11 cellular contexts compared by ENCODE assay signal in genomic region chr1:109802136-109802900, GRCh38. TPM values are rescaled to one million over a fixed set of nuclear protein-coding genes. Genes with fewer than 3 reads are reported as not detected.
DNase-seq lines count a peak whose midpoint lies in the region; ATAC-seq and TF ChIP-seq lines count a peak whose summit lies in the region.
"Had no signal": no experiment of that assay in that cellular context is flagged by ENCODE, and none has a peak within 500 bp of the region (broad histone marks: within the 10 kb centered on the region; RNA-seq: fewer than 3 reads in every experiment).

No MANE protein-coding gene starts in this region.

- H3K27ac Mint-ChIP-seq in activated CD4-positive, alpha-beta T cell treated with anti-CD3 and anti-CD28 coated beads for 36 hours = peak overlapping the region; percentile 92
- peak overlapping the region; percentile 75 for H3K27ac Mint-ChIP-seq in nephron progenitor cell

- POLR2A ChIA-PET in activated CD4-positive, alpha-beta T cell treated with anti-CD3 and anti-CD28 coated beads for 36 hours (lab: Charles Lee) = interaction anchor here (0.5 to 1.1 kb wide), 3 partner anchors 12 to 157 kb away, joined by 3 to 4 read pairs (median 4); no protein-coding TSS in a partner anchor

- H3K4me3 Mint-ChIP-seq in activated CD4-positive, alpha-beta T cell treated with anti-CD3 and anti-CD28 coated beads for 36 hours = peak overlapping the region; percentile 34
- H3K4me3 Mint-ChIP-seq in nephron progenitor cell = no peak overlapping the region

- no peaks in the 10 kb centered on the region for H3K9me3 Mint-ChIP-seq in activated CD4-positive, alpha-beta T cell treated with anti-CD3 and anti-CD28 coated beads for 36 hours (ENCODE audit: low read depth)
- no peaks in the 10 kb centered on the region for H3K9me3 Mint-ChIP-seq in nephron progenitor cell

- H3K27me3 ChIP-seq in ascending aorta (no peaks in the 10 kb centered on the region), vagina (no peaks in the 10 kb centered on the region), testis (no peaks in the 10 kb centered on the region)

- no peaks in the 10 kb centered on the region for H3K36me3 Mint-ChIP-seq in activated CD4-positive, alpha-beta T cell treated with anti-CD3 and anti-CD28 coated beads for 36 hours (ENCODE audit: low read depth)
- no peaks in the 10 kb centered on the region for H3K36me3 Mint-ChIP-seq in nephron progenitor cell (ENCODE audit: low read depth)

- H3K4me3 ChIP-seq in ascending aorta (no peak overlapping the region), vagina (no peak overlapping the region), testis (no peak overlapping the region)
- H3K4me3 ChIP-seq: thoracic aorta had no signal

- H3K4me1 Mint-ChIP-seq in activated CD4-positive, alpha-beta T cell treated with anti-CD3 and anti-CD28 coated beads for 36 hours = peaks cover 59% of the 10 kb centered on the region
- peaks cover 53% of the 10 kb centered on the region for H3K4me1 Mint-ChIP-seq in nephron progenitor cell

- H3K27ac ChIP-seq in ascending aorta = peak overlapping the region; percentile 21 to 64
- H3K27ac ChIP-seq in vagina = peak overlapping the region; percentile 9
- H3K27ac ChIP-seq in testis = no peak overlapping the region
- H3K27ac ChIP-seq: VCaP had no signal

- TF ChIP-seq CTCF in ascending aorta (IDR thresholded peaks at IDR 0.05) (no peak), nephron progenitor cell (IDR thresholded peaks at IDR 0.05) (no peak), vagina (IDR thresholded peaks at IDR 0.05) (no peak), testis (IDR thresholded peaks at IDR 0.05) (no peak)

- TF ChIP-seq POLR2A in vagina (IDR thresholded peaks at IDR 0.05) (no peak), testis (IDR thresholded peaks at IDR 0.05) (no peak)

- peak; percentile 71 for ATAC-seq in activated CD4-positive, alpha-beta T cell treated with anti-CD3 and anti-CD28 coated beads for 36 hours
- no peak for ATAC-seq in HG02884 (IDR thresholded peaks at IDR 0.05; ENCODE audit: unreplicated experiment)
- no peak for ATAC-seq in HG02678 (IDR thresholded peaks at IDR 0.05; ENCODE audit: unreplicated experiment)

- no peaks in the 10 kb centered on the region for H3K9me3 ChIP-seq in ascending aorta
- no peaks in the 10 kb centered on the region for H3K9me3 ChIP-seq in vagina
- no peaks in the 10 kb centered on the region for H3K9me3 ChIP-seq in testis
- H3K9me3 ChIP-seq: thoracic aorta had no signal

- CTCF ChIA-PET in activated CD4-positive, alpha-beta T cell treated with anti-CD3 and anti-CD28 coated beads for 36 hours (lab: Charles Lee) = interaction anchor here (1.1 to 4.3 kb wide), 10 partner anchors 11 to 227 kb away, joined by 3 to 40 read pairs (median 4); partner anchors contain the start of gene AHCYL1

- peak; percentile 63 for DNase-seq in activated CD4-positive, alpha-beta T cell treated with anti-CD3 and anti-CD28 coated beads for 36 hours
- DNase-seq in activated CD4-positive, alpha-beta T cell treated with anti-CD3 and anti-CD28 coated beads for 1 hour = no peak
- DNase-seq in ascending aorta (ENCODE audit: low spot score in 2 of 2) = peak; percentile 8 to 62
- DNase-seq in nephron progenitor cell = peak; percentile 30
- DNase-seq in vagina (ENCODE audit: extremely low spot score in 2 of 2) = no peak
- DNase-seq in testis = no peak
- DNase-seq: NCI-H1694 had no signal

- no peaks in the 10 kb centered on the region for H3K36me3 ChIP-seq in ascending aorta
- no peaks in the 10 kb centered on the region for H3K36me3 ChIP-seq in vagina
- H3K36me3 ChIP-seq in testis (ENCODE audit: low read depth, missing control alignments) = no peaks in the 10 kb centered on the region
- H3K36me3 ChIP-seq: thoracic aorta had no signal

- peaks cover 0 to 14% of the 10 kb centered on the region in 2 donors for H3K4me1 ChIP-seq in ascending aorta
- H3K4me1 ChIP-seq in vagina = peaks cover 7% of the 10 kb centered on the region
- H3K4me1 ChIP-seq in testis = no peaks in the 10 kb centered on the region

- no peaks in the 10 kb centered on the region for H3K27me3 Mint-ChIP-seq in activated CD4-positive, alpha-beta T cell treated with anti-CD3 and anti-CD28 coated beads for 36 hours
- peaks cover 8% of the 10 kb centered on the region for H3K27me3 Mint-ChIP-seq in nephron progenitor cell (ENCODE audit: low read depth, poor library complexity)

- WGBS in testis, 2 donors = 79 to 81% methylated on average over 10 to 17 of the region's 17 CpGs

- intact Hi-C loops in activated CD4-positive, alpha-beta T cell treated with anti-CD3 and anti-CD28 coated beads for 36 hours (cut with DNase I, micrococcal nuclease) = loop anchor here in 1 of 2 experiments (1.0 kb wide), 2 partner anchors 12 to 104 kb away; no protein-coding TSS in a partner anchor
- intact Hi-C loops in ascending aorta (cut with DNase I) = no loop called here
- intact Hi-C loops in vagina (cut with DNase I) = no loop called here
- intact Hi-C loops in testis (cut with DNase I; ENCODE audit: low total_unique reads) = no loop called here

RNA-seq across cellular contexts. Expression of gene EPS8L3, which starts 38.6 kb away (rescaled TPM):
- total RNA-seq in activated CD4-positive, alpha-beta T cell treated with anti-CD3 and anti-CD28 coated beads for 36 hours = not detected
- not detected for total RNA-seq in ascending aorta
- not detected for total RNA-seq in vagina
- total RNA-seq in testis = 1 to 10 TPM; 3.3 to 7.2 TPM
- 7.7 TPM for polyA plus RNA-seq in testis (ENCODE audit: insufficient read depth, low read depth, low replicate concordance)

Comparison
In these comparisons a context has a peak if more than half of its experiments do, and no peak if none do; other contexts are left out.
1. DNase-seq: peak in activated CD4-positive, alpha-beta T cell treated with anti-CD3 and anti-CD28 coated beads for 36 hours (single experiment), ascending aorta (2 of 2) and nephron progenitor cell (single experiment); none in activated CD4-positive, alpha-beta T cell treated with anti-CD3 and anti-CD28 coated beads for 1 hour (single experiment), vagina (0 of 2) and testis (single experiment).
2. H3K27ac ChIP-seq: peak in ascending aorta (2 of 2) and vagina (single experiment); none in testis (0 of 2).